Comparison of ENCODE assay signal across 8 cellular contexts in the genomic region with DNA sequence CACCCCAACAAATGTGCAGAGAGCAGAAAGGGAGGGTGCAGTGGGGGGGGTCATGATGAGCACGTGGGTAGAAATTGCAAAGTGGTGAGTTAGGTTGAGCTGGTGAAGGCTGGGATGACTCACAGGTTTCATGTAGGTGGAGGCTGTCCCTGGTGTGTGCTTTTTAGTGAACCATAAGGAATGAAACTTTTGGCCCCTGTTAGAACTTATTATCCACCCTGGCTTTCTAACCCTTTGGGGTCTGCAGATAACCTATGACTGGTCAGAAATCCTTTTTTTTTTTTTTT. TPM values are rescaled to one million over a fixed set of nuclear protein-coding genes. Genes with fewer than 3 reads are reported as not detected.
DNase-seq lines count a peak whose midpoint lies in the region; ATAC-seq, FAIRE-seq and TF ChIP-seq lines count a peak whose summit lies in the region.

No MANE protein-coding gene starts in this region.

- DNase-seq in AG08395 (ENCODE audit: low spot score) = peak; percentile 94
- DNase-seq in HCEC 1CT = peak; percentile 87
- peak; percentile 77 for DNase-seq in activated CD8-positive, alpha-beta T cell treated with anti-CD3 and anti-CD28 coated beads for 36 hours
- DNase-seq in right cardiac atrium = no peak
- peak; percentile 62 for DNase-seq in stimulated activated CD8-positive, alpha-beta memory T cell treated with anti-CD3 and anti-CD28 coated beads, Interleukin-4, amount 100 ng/mL, for 48 hours
- DNase-seq in NCI-H2196 treated with DMSO at 0.1 percent for 48 hours (lab: John Stamatoyannopoulos, UW; ENCODE audit: unreplicated experiment) = no peak
- DNase-seq in D721Med (ENCODE audit: insufficient read length, low spot score) = no peak
- no peak for DNase-seq in UCSD-AML1 (lab: John Stamatoyannopoulos, UW; ENCODE audit: unreplicated experiment)

- no peaks in the 10 kb centered on the region for H3K4me1 ChIP-seq in right cardiac atrium (ENCODE audit: control insufficient read depth, insufficient read depth, low read length)

- no peak overlapping the region for H3K27ac Mint-ChIP-seq in activated CD8-positive, alpha-beta T cell treated with anti-CD3 and anti-CD28 coated beads for 36 hours

- peak; percentile 96 for ATAC-seq in activated CD8-positive, alpha-beta T cell treated with anti-CD3 and anti-CD28 coated beads for 36 hours
- peak; percentile 43 to 44 for ATAC-seq in right cardiac atrium

- H3K27me3 Mint-ChIP-seq in activated CD8-positive, alpha-beta T cell treated with anti-CD3 and anti-CD28 coated beads for 36 hours = no peaks in the 10 kb centered on the region

- H3K9me3 ChIP-seq in right cardiac atrium (ENCODE audit: control insufficient read depth, low read length) = no peaks in the 10 kb centered on the region

- peaks cover 25% of the 10 kb centered on the region for H3K4me1 Mint-ChIP-seq in activated CD8-positive, alpha-beta T cell treated with anti-CD3 and anti-CD28 coated beads for 36 hours (ENCODE audit: low read depth)

- H3K9me3 Mint-ChIP-seq in activated CD8-positive, alpha-beta T cell treated with anti-CD3 and anti-CD28 coated beads for 36 hours = no peaks in the 10 kb centered on the region

- no peak overlapping the region for H3K4me3 Mint-ChIP-seq in activated CD8-positive, alpha-beta T cell treated with anti-CD3 and anti-CD28 coated beads for 36 hours

- H3K4me3 ChIP-seq in right cardiac atrium (ENCODE audit: low read length) = no peak overlapping the region

- no peak for FAIRE-seq in D721Med (lab: Jason Lieb, UNC)

- peaks cover 7% of the 10 kb centered on the region for H3K36me3 Mint-ChIP-seq in activated CD8-positive, alpha-beta T cell treated with anti-CD3 and anti-CD28 coated beads for 36 hours (ENCODE audit: low read depth)

- no peaks in the 10 kb centered on the region for H3K27me3 ChIP-seq in right cardiac atrium (ENCODE audit: control insufficient read depth, insufficient read depth)

- CTCF ChIA-PET in activated CD8-positive, alpha-beta T cell treated with anti-CD3 and anti-CD28 coated beads for 36 hours (lab: Charles Lee) = interaction anchor here (1.3 to 2.3 kb wide), 5 partner anchors 14 to 64 kb away, joined by 3 to 8 read pairs (median 5); no protein-coding TSS in a partner anchor

- TF ChIP-seq CTCF in activated CD8-positive, alpha-beta T cell treated with anti-CD3 and anti-CD28 coated beads for 36 hours (IDR thresholded peaks at IDR 0.05) = no peak
- TF ChIP-seq CTCF in D721Med (IDR thresholded peaks at IDR 0.05; ENCODE audit: insufficient read depth, missing control alignments) = no peak

- POLR2A ChIA-PET in activated CD8-positive, alpha-beta T cell treated with anti-CD3 and anti-CD28 coated beads for 36 hours (lab: Charles Lee) = interaction anchor here (1.2 to 2.0 kb wide), 3 partner anchors 28 to 177 kb away, joined by 3 to 6 read pairs (median 3); partner anchors contain the start of gene MORC3

- intact Hi-C loops in activated CD8-positive, alpha-beta T cell treated with anti-CD3 and anti-CD28 coated beads for 36 hours (cut with micrococcal nuclease) = no loop called here
- intact Hi-C loops in right cardiac atrium (cut with DNase I) = loop anchor here in 1 of 4 donors (5.0 kb wide), 1 partner anchor 61 kb away; no protein-coding TSS in a partner anchor

- 22% methylated on average over 1 of the region's 1 CpG for WGBS in right cardiac atrium

- H3K27ac ChIP-seq in right cardiac atrium (ENCODE audit: low read length) = no peak overlapping the region

RNA-seq across cellular contexts. Expression of gene DOP1B, which starts 46.9 kb away (rescaled TPM):
- total RNA-seq in activated CD8-positive, alpha-beta T cell treated with anti-CD3 and anti-CD28 coated beads for 36 hours = 10 to 100 TPM; 14.3 to 15.2 TPM
- 1 to 10 TPM; 5.0 to 8.1 (median 7.1) TPM for total RNA-seq in right cardiac atrium
- 1.7 TPM for polyA plus RNA-seq in right cardiac atrium

Comparison
In these comparisons a context has a peak if more than half of its experiments do, and no peak if none do; other contexts are left out.
1. DNase-seq: peak in AG08395 (single experiment), HCEC 1CT (single experiment), activated CD8-positive, alpha-beta T cell treated with anti-CD3 and anti-CD28 coated beads for 36 hours (single experiment) and stimulated activated CD8-positive, alpha-beta memory T cell treated with anti-CD3 and anti-CD28 coated beads, Interleukin-4, amount 100 ng/mL, for 48 hours (single experiment); none in right cardiac atrium (0 of 3), NCI-H2196 treated with DMSO at 0.1 percent for 48 hours (single experiment), D721Med (single experiment) and UCSD-AML1 (single experiment).